Comparison of ENCODE assay signal across 21 cellular contexts in genomic region chr19:1921825-1922224, GRCh38. TPM values are rescaled to one million over a fixed set of nuclear protein-coding genes. Genes with fewer than 3 reads are reported as not detected.
DNase-seq lines count a peak whose midpoint lies in the region; ATAC-seq, FAIRE-seq and TF ChIP-seq lines count a peak whose summit lies in the region.
"Had no signal": no experiment of that assay in that cellular context is flagged by ENCODE, and none has a peak within 500 bp of the region (broad histone marks: within the 10 kb centered on the region; RNA-seq: fewer than 3 reads in every experiment).

No MANE protein-coding gene starts in this region.

- no peak for TF ChIP-seq CTCF in WERI-Rb-1 (IDR thresholded peaks at IDR 0.05; ENCODE audit: low read depth, low read length)

- no peak overlapping the region for H2BK5ac ChIP-seq in trophoblast cell (ENCODE audit: low read depth, low read length, poor library complexity)

- H3K9ac ChIP-seq in trophoblast cell (ENCODE audit: low read length): no peak overlapping the region
- H3K9ac ChIP-seq: SK-N-SH had no signal

- no peak overlapping the region for H3K4me2 ChIP-seq in trophoblast cell (ENCODE audit: low read length)
- H3K4me2 ChIP-seq: GM23338, SK-N-SH had no signal

- no peak overlapping the region for H4K8ac ChIP-seq in trophoblast cell (ENCODE audit: low read depth, low read length)

- no peaks in the 10 kb centered on the region for H3K79me1 ChIP-seq in trophoblast cell (ENCODE audit: low read length)

- H3K27ac ChIP-seq in trophoblast cell (ENCODE audit: low read depth, low read length): no peak overlapping the region
- no peak overlapping the region for H3K27ac ChIP-seq in WERI-Rb-1

- peaks cover 25% of the 10 kb centered on the region for H3K4me1 Mint-ChIP-seq in activated CD8-positive, alpha-beta memory T cell treated with anti-CD3 and anti-CD28 coated beads, Interleukin-2, amount 10 ng/mL, durations not matched to agents 7 days and 5 days
- peaks cover 41% of the 10 kb centered on the region for H3K4me1 Mint-ChIP-seq in activated CD4-positive, alpha-beta memory T cell treated with anti-CD3 and anti-CD28 coated beads, Interleukin-2, amount 10 ng/mL, durations not matched to agents 7 days and 5 days

- ATAC-seq in activated CD8-positive, alpha-beta memory T cell treated with anti-CD3 and anti-CD28 coated beads, Interleukin-2, amount 10 ng/mL, durations not matched to agents 7 days and 5 days: peak; percentile 40
- no peak for ATAC-seq in GM18520 (IDR thresholded peaks at IDR 0.05; ENCODE audit: unreplicated experiment)

- no peak overlapping the region for H3K14ac ChIP-seq in trophoblast cell (ENCODE audit: low read length)

- H3K4me3 Mint-ChIP-seq in activated CD8-positive, alpha-beta memory T cell treated with anti-CD3 and anti-CD28 coated beads, Interleukin-2, amount 10 ng/mL, durations not matched to agents 7 days and 5 days: no peak overlapping the region
- no peak overlapping the region for H3K4me3 Mint-ChIP-seq in activated CD4-positive, alpha-beta memory T cell treated with anti-CD3 and anti-CD28 coated beads, Interleukin-2, amount 10 ng/mL, durations not matched to agents 7 days and 5 days
- H3K4me3 Mint-ChIP-seq: GM23338 had no signal

- peak overlapping the region; percentile 24 for H3K27ac Mint-ChIP-seq in activated CD8-positive, alpha-beta memory T cell treated with anti-CD3 and anti-CD28 coated beads, Interleukin-2, amount 10 ng/mL, durations not matched to agents 7 days and 5 days
- peak overlapping the region; percentile 90 for H3K27ac Mint-ChIP-seq in activated CD4-positive, alpha-beta memory T cell treated with anti-CD3 and anti-CD28 coated beads, Interleukin-2, amount 10 ng/mL, durations not matched to agents 7 days and 5 days
- H3K27ac Mint-ChIP-seq: GM23338 had no signal

- H3K4me3 ChIP-seq in trophoblast cell (ENCODE audit: low read depth, low read length): peak overlapping the region; percentile 38
- H3K4me3 ChIP-seq in WERI-Rb-1 (ENCODE audit: low read depth, low read length): no peak overlapping the region
- H3K4me3 ChIP-seq: GM23338 had no signal

- peak; percentile 88 for FAIRE-seq in GM18507 (lab: Jason Lieb, UNC)
- FAIRE-seq: D721Med had no signal

- H3K9me3 Mint-ChIP-seq in activated CD8-positive, alpha-beta memory T cell treated with anti-CD3 and anti-CD28 coated beads, Interleukin-2, amount 10 ng/mL, durations not matched to agents 7 days and 5 days (ENCODE audit: low read depth): no peaks in the 10 kb centered on the region
- no peaks in the 10 kb centered on the region for H3K9me3 Mint-ChIP-seq in activated CD4-positive, alpha-beta memory T cell treated with anti-CD3 and anti-CD28 coated beads, Interleukin-2, amount 10 ng/mL, durations not matched to agents 7 days and 5 days
- H3K9me3 Mint-ChIP-seq: GM23338 had no signal

- CTCF ChIA-PET in activated CD8-positive, alpha-beta memory T cell treated with anti-CD3 and anti-CD28 coated beads, Interleukin-2, amount 10 ng/mL, durations not matched to agents 7 days and 5 days (lab: Charles Lee): no interaction called here
- CTCF ChIA-PET in activated CD4-positive, alpha-beta memory T cell treated with anti-CD3 and anti-CD28 coated beads, Interleukin-2, amount 10 ng/mL, durations not matched to agents 7 days and 5 days (lab: Charles Lee): no interaction called here

- H3K9me3 ChIP-seq in trophoblast cell (ENCODE audit: insufficient read depth, low read depth, low read length) (peaks cover 10% of the 10 kb centered on the region), WERI-Rb-1 (ENCODE audit: severe bottlenecking) (no peaks in the 10 kb centered on the region)
- H3K9me3 ChIP-seq: SK-N-SH had no signal

- no peak overlapping the region for H2BK120ac ChIP-seq in trophoblast cell (ENCODE audit: insufficient read depth, low read length, poor library complexity)

- no peak overlapping the region for H3K18ac ChIP-seq in trophoblast cell (ENCODE audit: low read length)

- H2AFZ ChIP-seq in trophoblast cell (ENCODE audit: insufficient read depth, low read length, poor library complexity): no peak overlapping the region
- H2AFZ ChIP-seq: GM23338 had no signal

- WGBS in trophoblast cell (ENCODE audit: extremely low coverage, insufficient coverage, insufficient read length): no CpG with 5 or more reads among the region's 15 CpGs

- no peak overlapping the region for H4K91ac ChIP-seq in trophoblast cell (ENCODE audit: low read depth, low read length)

- H3K36me3 Mint-ChIP-seq in activated CD8-positive, alpha-beta memory T cell treated with anti-CD3 and anti-CD28 coated beads, Interleukin-2, amount 10 ng/mL, durations not matched to agents 7 days and 5 days: peaks cover 5% of the 10 kb centered on the region
- peaks cover 26% of the 10 kb centered on the region for H3K36me3 Mint-ChIP-seq in activated CD4-positive, alpha-beta memory T cell treated with anti-CD3 and anti-CD28 coated beads, Interleukin-2, amount 10 ng/mL, durations not matched to agents 7 days and 5 days (ENCODE audit: low read depth)

- H3K27me3 Mint-ChIP-seq in activated CD8-positive, alpha-beta memory T cell treated with anti-CD3 and anti-CD28 coated beads, Interleukin-2, amount 10 ng/mL, durations not matched to agents 7 days and 5 days: no peaks in the 10 kb centered on the region
- no peaks in the 10 kb centered on the region for H3K27me3 Mint-ChIP-seq in activated CD4-positive, alpha-beta memory T cell treated with anti-CD3 and anti-CD28 coated beads, Interleukin-2, amount 10 ng/mL, durations not matched to agents 7 days and 5 days

- H3K4ac ChIP-seq in trophoblast cell (ENCODE audit: low read depth, low read length): no peak overlapping the region

- no peaks in the 10 kb centered on the region for H3K79me2 ChIP-seq in trophoblast cell (ENCODE audit: control insufficient read depth, insufficient read depth, low read length, poor library complexity)

- no peaks in the 10 kb centered on the region for H3K27me3 ChIP-seq in trophoblast cell (ENCODE audit: insufficient read depth, low read length)
- no peaks in the 10 kb centered on the region for H3K27me3 ChIP-seq in WERI-Rb-1 (ENCODE audit: insufficient read depth, low read depth, severe bottlenecking)

- H2BK12ac ChIP-seq in trophoblast cell (ENCODE audit: low read length): no peak overlapping the region

- H4K12ac ChIP-seq in trophoblast cell (ENCODE audit: low read depth, low read length): no peak overlapping the region

- peaks cover 72 to 76% of the 10 kb centered on the region in 2 experiments for H3K36me3 ChIP-seq in trophoblast cell (ENCODE audit: control insufficient read depth in 1 of 2, insufficient read depth in 2 of 2, low read length in 2 of 2)
- peaks cover 58% of the 10 kb centered on the region for H3K36me3 ChIP-seq in WERI-Rb-1

- POLR2A ChIA-PET in activated CD4-positive, alpha-beta memory T cell treated with anti-CD3 and anti-CD28 coated beads, Interleukin-2, amount 10 ng/mL, durations not matched to agents 7 days and 5 days (lab: Charles Lee): interaction anchor here (1.0 to 3.0 kb wide), 4 partner anchors 12 to 26 kb away, joined by 4 to 19 read pairs (median 6); partner anchors contain the start of genes ADAT3 and SCAMP4

- no peaks in the 10 kb centered on the region for H3K4me1 ChIP-seq in trophoblast cell (ENCODE audit: control insufficient read depth in 1 of 2, insufficient read depth in 2 of 2, low read length in 2 of 2)

- peak; percentile 61 for DNase-seq in activated CD8-positive, alpha-beta memory T cell treated with anti-CD3 and anti-CD28 coated beads, Interleukin-2, amount 10 ng/mL, durations not matched to agents 7 days and 5 days
- no peak for DNase-seq in activated CD8-positive, alpha-beta memory T cell treated with anti-CD3 and anti-CD28 coated beads, Interleukin-2, amount 50 U/mL, for 48 hours
- no peak for DNase-seq in GM18507 (ENCODE audit: extremely low spot score, insufficient read length, low read depth)
- DNase-seq in activated CD4-positive, alpha-beta memory T cell treated with anti-CD3 and anti-CD28 coated beads, Interleukin-2, amount 10 ng/mL, durations not matched to agents 7 days and 5 days: peak; percentile 68
- no peak for DNase-seq in trophoblast cell
- DNase-seq in T1000 (lab: John Stamatoyannopoulos, UW): no peak
- DNase-seq in WERI-Rb-1: no peak
- DNase-seq: AML-193, C1 segment of cervical spinal cord, EL, HCEC 1CT, NCI-H1105 treated with DMSO at 0.1 percent for 48 hours, NCI-H2029 treated with DMSO at 0.1 percent for 48 hours, NCI-H226, NCI-H510A treated with DMSO at 0.1 percent for 48 hours, NCI-H748 treated with DMSO at 0.1 percent for 48 hours, SIG-M5, SK-N-SH had no signal

- H2AK5ac ChIP-seq in trophoblast cell (ENCODE audit: low read length): no peak overlapping the region

- no peak overlapping the region for H3K23ac ChIP-seq in trophoblast cell (ENCODE audit: low read length)

RNA-seq across cellular contexts. Expression of gene ADAT3, which starts 16.6 kb away (rescaled TPM):
- total RNA-seq in activated CD8-positive, alpha-beta memory T cell treated with anti-CD3 and anti-CD28 coated beads, Interleukin-2, amount 10 ng/mL, durations not matched to agents 7 days and 5 days: 10 to 100 TPM in 1 of 2 experiments, 1 to 10 TPM in 1; 9.3 to 11.4 TPM
- total RNA-seq in activated CD4-positive, alpha-beta memory T cell treated with anti-CD3 and anti-CD28 coated beads, Interleukin-2, amount 10 ng/mL, durations not matched to agents 7 days and 5 days: 10 to 100 TPM; 13.3 to 15.5 TPM
- polyA plus RNA-seq in trophoblast cell (2013): 10.9 and 12.1 TPM in 2 replicates

RNA-seq across cellular contexts. Expression of gene SCAMP4, which starts 16.6 kb away (rescaled TPM):
- 10 to 100 TPM; 32.9 to 34.8 TPM for total RNA-seq in activated CD8-positive, alpha-beta memory T cell treated with anti-CD3 and anti-CD28 coated beads, Interleukin-2, amount 10 ng/mL, durations not matched to agents 7 days and 5 days
- 10 to 100 TPM; 36.5 to 39.7 TPM for total RNA-seq in activated CD4-positive, alpha-beta memory T cell treated with anti-CD3 and anti-CD28 coated beads, Interleukin-2, amount 10 ng/mL, durations not matched to agents 7 days and 5 days
- polyA plus RNA-seq in trophoblast cell (2013): 70.2 and 70.3 TPM in 2 replicates

RNA-seq across cellular contexts. Expression of gene CSNK1G2, which starts 19.1 kb away (rescaled TPM):
- 100 to 1,000 TPM; 114 to 129 TPM for total RNA-seq in activated CD8-positive, alpha-beta memory T cell treated with anti-CD3 and anti-CD28 coated beads, Interleukin-2, amount 10 ng/mL, durations not matched to agents 7 days and 5 days
- 100 to 1,000 TPM; 130 to 132 TPM for total RNA-seq in activated CD4-positive, alpha-beta memory T cell treated with anti-CD3 and anti-CD28 coated beads, Interleukin-2, amount 10 ng/mL, durations not matched to agents 7 days and 5 days
- 92.2 and 93.2 TPM in 2 replicates for polyA plus RNA-seq in trophoblast cell (2013)

RNA-seq across cellular contexts. Expression of gene ABHD17A, which starts 36.5 kb away (rescaled TPM):
- 100 to 1,000 TPM; 156 to 189 TPM for total RNA-seq in activated CD8-positive, alpha-beta memory T cell treated with anti-CD3 and anti-CD28 coated beads, Interleukin-2, amount 10 ng/mL, durations not matched to agents 7 days and 5 days
- total RNA-seq in activated CD4-positive, alpha-beta memory T cell treated with anti-CD3 and anti-CD28 coated beads, Interleukin-2, amount 10 ng/mL, durations not matched to agents 7 days and 5 days: 100 to 1,000 TPM; 255 to 259 TPM
- 55.3 and 58.0 TPM in 2 replicates for polyA plus RNA-seq in trophoblast cell (2013)

RNA-seq across cellular contexts. Expression of gene KLF16, which starts 58.4 kb away (rescaled TPM):
- total RNA-seq in activated CD8-positive, alpha-beta memory T cell treated with anti-CD3 and anti-CD28 coated beads, Interleukin-2, amount 10 ng/mL, durations not matched to agents 7 days and 5 days: 10 to 100 TPM; 22.6 to 28.1 TPM
- total RNA-seq in activated CD4-positive, alpha-beta memory T cell treated with anti-CD3 and anti-CD28 coated beads, Interleukin-2, amount 10 ng/mL, durations not matched to agents 7 days and 5 days: 10 to 100 TPM; 24.6 to 25.7 TPM
- polyA plus RNA-seq in trophoblast cell (2013): 18.5 and 21.1 TPM in 2 replicates

Comparison
In these comparisons a context has a peak if more than half of its experiments do, and no peak if none do; other contexts are left out.
1. DNase-seq: peak in activated CD8-positive, alpha-beta memory T cell treated with anti-CD3 and anti-CD28 coated beads, Interleukin-2, amount 10 ng/mL, durations not matched to agents 7 days and 5 days (single experiment) and activated CD4-positive, alpha-beta memory T cell treated with anti-CD3 and anti-CD28 coated beads, Interleukin-2, amount 10 ng/mL, durations not matched to agents 7 days and 5 days (single experiment); none in activated CD8-positive, alpha-beta memory T cell treated with anti-CD3 and anti-CD28 coated beads, Interleukin-2, amount 50 U/mL, for 48 hours (single experiment), GM18507 (single experiment), trophoblast cell (0 of 2), T1000 (single experiment) and WERI-Rb-1 (single experiment).